In genomic region chr5:154776167-154776566, GRCh38 we compare ENCODE assay signal across 21 cellular contexts. TPM values are rescaled to one million over a fixed set of nuclear protein-coding genes. Genes with fewer than 3 reads are reported as not detected.
DNase-seq lines count a peak whose midpoint lies in the region; ATAC-seq and TF ChIP-seq lines count a peak whose summit lies in the region.
"Had no signal": no experiment of that assay in that cellular context is flagged by ENCODE, and none has a peak within 500 bp of the region (broad histone marks: within the 10 kb centered on the region; RNA-seq: fewer than 3 reads in every experiment).

No MANE protein-coding gene starts in this region.

- H3K27ac ChIP-seq in endodermal cell (ENCODE audit: low read depth, low read length) (no peak overlapping the region), psoas muscle (peak overlapping the region; percentile 11), PC-3 (ENCODE audit: low read length) (no peak overlapping the region)
- H3K27ac ChIP-seq: left lung, SK-N-MC, skin epidermis had no signal

- 97% methylated on average over 1 of the region's 1 CpG; no CpG with 5 or more reads in 1 of the 2 experiments for WGBS in endodermal cell (ENCODE audit: insufficient coverage in 1 of 2, insufficient read length in 1 of 2), 2 experiments
- WGBS in psoas muscle, 3 donors: 42 to 79% (median 60%) methylated on average over 1 of the region's 1 CpG

- H3K27me3 ChIP-seq in endodermal cell (ENCODE audit: control insufficient read depth, insufficient read depth, low read length, poor library complexity, severe bottlenecking) (no peaks in the 10 kb centered on the region), psoas muscle (ENCODE audit: insufficient read depth in 3 of 3, low read length in 2 of 3) (no peaks in the 10 kb centered on the region), PC-3 (ENCODE audit: low read length) (no peaks in the 10 kb centered on the region)
- H3K27me3 ChIP-seq: left lung, MG63 had no signal

- CTCF ChIA-PET in PC-3 (lab: Charles Lee): no interaction called here

- no peak overlapping the region for H2AFZ ChIP-seq in PC-3 (ENCODE audit: low read length)

- peaks cover 12% of the 10 kb centered on the region for H3K36me3 ChIP-seq in endodermal cell (ENCODE audit: control insufficient read depth, insufficient read depth, low read length)
- no peaks in the 10 kb centered on the region for H3K36me3 ChIP-seq in psoas muscle (ENCODE audit: insufficient read depth in 1 of 2, low read depth in 1 of 2)
- no peaks in the 10 kb centered on the region for H3K36me3 ChIP-seq in PC-3 (ENCODE audit: low read depth, low read length)
- H3K36me3 ChIP-seq: left lung had no signal

- no peak overlapping the region for H3K4me3 Mint-ChIP-seq in activated T-cell treated with anti-CD3 and anti-CD28 coated beads, Interleukin-2, amount 50 U/mL, for 72 hours
- no peak overlapping the region for H3K4me3 Mint-ChIP-seq in endodermal cell

- H3K36me3 Mint-ChIP-seq in activated T-cell treated with anti-CD3 and anti-CD28 coated beads, Interleukin-2, amount 50 U/mL, for 72 hours (ENCODE audit: insufficient read depth in 2 of 2): peaks cover 0 to 3% of the 10 kb centered on the region in 2 donors
- H3K36me3 Mint-ChIP-seq in endodermal cell (ENCODE audit: low read depth): peaks cover 7% of the 10 kb centered on the region

- no peaks in the 10 kb centered on the region for H3K27me3 Mint-ChIP-seq in activated T-cell treated with anti-CD3 and anti-CD28 coated beads, Interleukin-2, amount 50 U/mL, for 72 hours (ENCODE audit: low read depth)
- no peaks in the 10 kb centered on the region for H3K27me3 Mint-ChIP-seq in endodermal cell (ENCODE audit: insufficient read depth)

- no peak for TF ChIP-seq CTCF in endodermal cell (conservative IDR thresholded peaks at IDR 0.05)
- TF ChIP-seq CTCF in psoas muscle (IDR thresholded peaks at IDR 0.05): no peak
- TF ChIP-seq CTCF in PC-3 (conservative IDR thresholded peaks at IDR 0.05; ENCODE audit: low read depth, low read length): no peak

- H3K4me1 ChIP-seq in endodermal cell (ENCODE audit: control insufficient read depth, insufficient read depth, low read length): peaks cover 4% of the 10 kb centered on the region
- H3K4me1 ChIP-seq in psoas muscle: peaks cover 98% of the 10 kb centered on the region
- H3K4me1 ChIP-seq in PC-3 (ENCODE audit: insufficient read depth, low read length): peaks cover 13% of the 10 kb centered on the region

- H3K27ac Mint-ChIP-seq in activated T-cell treated with anti-CD3 and anti-CD28 coated beads, Interleukin-2, amount 50 U/mL, for 72 hours: peak overlapping the region; percentile 56
- H3K27ac Mint-ChIP-seq in endodermal cell: peak overlapping the region; percentile 12

- H3F3A ChIP-seq in PC-3 (ENCODE audit: low read length, unreplicated experiment): no peaks in the 10 kb centered on the region

- H3K9me2 ChIP-seq in PC-3 (replicated peaks; ENCODE audit: low read length): no peaks in the 10 kb centered on the region

- no peak overlapping the region for H3K4me2 ChIP-seq in PC-3 (ENCODE audit: low read length)

- H4K20me1 ChIP-seq in PC-3 (ENCODE audit: low read length): peaks cover 40% of the 10 kb centered on the region

- H3K9me3 Mint-ChIP-seq in activated T-cell treated with anti-CD3 and anti-CD28 coated beads, Interleukin-2, amount 50 U/mL, for 72 hours: no peaks in the 10 kb centered on the region
- no peaks in the 10 kb centered on the region for H3K9me3 Mint-ChIP-seq in endodermal cell

- intact Hi-C loops in psoas muscle (cut with DNase I) (loop anchor here in 1 of 2 donors (2.0 kb wide), 1 partner anchor 15 kb away; no protein-coding TSS in a partner anchor), PC-3 (cut with micrococcal nuclease) (no loop called here)

- no peak for DNase-seq in activated T-cell treated with anti-CD3 and anti-CD28 coated beads, Interleukin-2, amount 50 U/mL, for 72 hours
- DNase-seq in activated T-cell treated with anti-CD3 and anti-CD28 coated beads for 4 hours (no peak), NCI-H69 (lab: John Stamatoyannopoulos, UW) (peak; percentile 30), endodermal cell (no peak), psoas muscle (no peak), PC-3 (no peak)
- DNase-seq in activated CD8-positive, alpha-beta memory T cell treated with anti-CD3 and anti-CD28 coated beads for 24 hours: no peak
- DNase-seq: activated T-cell treated with anti-CD3 and anti-CD28 coated beads, Interleukin-2, amount 50 U/mL, for 48 hours; amygdala; Calu3; cerebellar nuclear complex; foreskin fibroblast; left lung; MG63; NCI-H187 treated with DMSO at 0.1 percent for 48 hours; NCI-H510A; stimulated activated CD4-positive, alpha-beta T cell treated with anti-CD3 and anti-CD28 coated beads, Interleukin-4, amount 100 ng/mL, for 24 hours had no signal

- POLR2A ChIA-PET in PC-3 (lab: Charles Lee; ENCODE audit: unreplicated experiment): no interaction called here

- no peak overlapping the region for H3K4me3 ChIP-seq in endodermal cell (ENCODE audit: low read length)
- no peak overlapping the region for H3K4me3 ChIP-seq in psoas muscle
- no peak overlapping the region for H3K4me3 ChIP-seq in PC-3 (ENCODE audit: low read length)
- H3K4me3 ChIP-seq: left lung, MG63, SK-N-MC, skin epidermis had no signal

- no peak overlapping the region for H3K9ac ChIP-seq in endodermal cell (ENCODE audit: extremely low read depth, low read length, poor library complexity, severe bottlenecking)
- H3K9ac ChIP-seq in PC-3 (ENCODE audit: low read length): no peak overlapping the region

- BruUV-seq in PC-3 (replicated peaks; lab: Mats Ljungman, UMichigan): no TSS peak

- H3K9me3 ChIP-seq in endodermal cell (ENCODE audit: control insufficient read depth, low read length) (no peaks in the 10 kb centered on the region), psoas muscle (no peaks in the 10 kb centered on the region), PC-3 (ENCODE audit: low read length) (no peaks in the 10 kb centered on the region)
- H3K9me3 ChIP-seq: left lung, MG63 had no signal

- ATAC-seq in activated T-cell treated with anti-CD3 and anti-CD28 coated beads, Interleukin-2, amount 50 U/mL, for 72 hours (replicated peaks in 1 of 2): peak in 1 of 2 donors; percentile 38
- no peak for ATAC-seq in psoas muscle
- no peak for ATAC-seq in HG02642 (IDR thresholded peaks at IDR 0.05; ENCODE audit: poor library complexity, unreplicated experiment)
- no peak for ATAC-seq in PC-3
- ATAC-seq: left lung, Panc1 had no signal

- peaks cover 100% of the 10 kb centered on the region for H3K79me2 ChIP-seq in PC-3 (ENCODE audit: low read length)

- peaks cover 63% of the 10 kb centered on the region for H3K4me1 Mint-ChIP-seq in activated T-cell treated with anti-CD3 and anti-CD28 coated beads, Interleukin-2, amount 50 U/mL, for 72 hours (ENCODE audit: low read depth)
- H3K4me1 Mint-ChIP-seq in endodermal cell: peaks cover 33% of the 10 kb centered on the region

RNA-seq across cellular contexts. Expression of gene LARP1, which starts 21.0 kb away (rescaled TPM):
- total RNA-seq in activated T-cell treated with anti-CD3 and anti-CD28 coated beads, Interleukin-2, amount 50 U/mL, for 72 hours: 100 to 1,000 TPM; 248 to 266 TPM
- 100 to 1,000 TPM; 193 to 273 TPM for total RNA-seq in endodermal cell
- 115 TPM for polyA plus RNA-seq in endodermal cell (2013, experiment 1 of 2)
- 107 TPM for polyA plus RNA-seq in endodermal cell (2013, experiment 2 of 2)
- total RNA-seq in psoas muscle: 100 to 1,000 TPM; 105 to 173 (median 162) TPM
- 100 to 1,000 TPM in 1 of 3 donors, 10 to 100 TPM in 2; 34.1 to 108 (median 48.4) TPM for polyA plus RNA-seq in psoas muscle
- 63.9 and 123 TPM in 2 replicates for total RNA-seq in PC-3 (2014; rRNA removed)
